Comparison of ENCODE assay signal across 29 cellular contexts in genomic region chr9:5502553-5502952, GRCh38.
"Had no signal": no experiment of that assay in that cellular context is flagged by ENCODE, and none has a peak within 500 bp of the region (broad histone marks: within the 10 kb centered on the region; RNA-seq: fewer than 3 reads in every experiment).

No MANE protein-coding gene starts in this region.

- H3K4me3 ChIP-seq: MG63, SJSA1 had no signal

- DNase-seq: activated CD4-positive, alpha-beta T cell treated with anti-CD3 and anti-CD28 coated beads, Interleukin-2, amount 10 ng/mL, durations not matched to agents 24 days and 14 days; activated CD4-positive, alpha-beta T cell treated with anti-CD3 and anti-CD28 coated beads, Interleukin-2, amount 50 U/mL, for 4 hours; activated CD8-positive, alpha-beta T cell treated with anti-CD3 and anti-CD28 coated beads for 36 hours; activated gamma-delta T cell; activated naive CD4-positive, alpha-beta T cell treated with Interleukin-2 at 50 U/mL for 16 hours; activated naive CD8-positive, alpha-beta T cell treated with anti-CD3 and anti-CD28 coated beads, Interleukin-2, amount 50 U/mL, for 24 hours; activated T-cell treated with anti-CD3 and anti-CD28 coated beads, Interleukin-2, amount 50 U/mL, for 24 hours; anterior cingulate cortex; brain microvascular endothelial cell; Kasumi-1; KG1; MG63; NCI-H1048; NCI-H1105 treated with DMSO at 0.1 percent for 48 hours; NCI-H1436; NCI-H1694; NCI-H1930; NCI-H2081 treated with DMSO at 0.1 percent for 48 hours; NCI-H345; NCI-H524 treated with DMSO at 0.1 percent for 48 hours; OCI-M1; SHP77 treated with DMSO at 0.1 percent for 48 hours; SK-N-SH had no signal

- H3K27ac ChIP-seq: brain microvascular endothelial cell, SJSA1 had no signal

- H3K27me3 ChIP-seq: brain microvascular endothelial cell, MG63, SJSA1 had no signal

- H3K27me3 Mint-ChIP-seq: activated CD8-positive, alpha-beta T cell treated with anti-CD3 and anti-CD28 coated beads for 36 hours; activated T-cell treated with anti-CD3 and anti-CD28 coated beads, Interleukin-2, amount 50 U/mL, for 24 hours; central memory CD8-positive, alpha-beta T cell had no signal

- H3K9me3 ChIP-seq: MG63, SJSA1 had no signal

- ATAC-seq: activated CD8-positive, alpha-beta T cell treated with anti-CD3 and anti-CD28 coated beads for 36 hours; activated naive CD8-positive, alpha-beta T cell treated with anti-CD3 and anti-CD28 coated beads, Interleukin-2, amount 50 U/mL, for 24 hours had no signal

- H3K27ac Mint-ChIP-seq: activated CD4-positive, alpha-beta T cell treated with anti-CD3 and anti-CD28 coated beads, Interleukin-2, amount 10 ng/mL, durations not matched to agents 24 days and 14 days; activated CD8-positive, alpha-beta T cell treated with anti-CD3 and anti-CD28 coated beads for 36 hours; activated naive CD8-positive, alpha-beta T cell; activated naive CD8-positive, alpha-beta T cell treated with anti-CD3 and anti-CD28 coated beads, Interleukin-2, amount 50 U/mL, for 24 hours; activated T-cell treated with anti-CD3 and anti-CD28 coated beads, Interleukin-2, amount 50 U/mL, for 24 hours; activated T-helper 2 cell treated with anti-CD3 and anti-CD28 coated beads, Interferon-gamma antibody, Interleukin-2, Interleukin-4, amounts not matched to agents 10 μg/mL and 5 μg/mL and 100 μg/mL, durations not matched to agents 14 hours and 24 hours and 36 hours; T-helper 1 cell treated with Interleukin-12 subunit alpha and Interleukin-12 subunit beta and Interleukin-4 antibody, amounts not matched to agents 30 μg/mL and 1 μg/mL, for 36 hours; T-helper 2 cell treated with Interferon-gamma antibody and Interleukin-4, amounts not matched to agents 5 μg/mL and 100 μg/mL, for 36 hours had no signal

- H3K4me2 ChIP-seq: SK-N-SH had no signal

- H3K9ac ChIP-seq: SK-N-SH had no signal

- H3K36me3 ChIP-seq: brain microvascular endothelial cell, MG63, SJSA1 had no signal

- H3K4me3 Mint-ChIP-seq: activated CD4-positive, alpha-beta T cell treated with anti-CD3 and anti-CD28 coated beads, Interleukin-2, amount 10 ng/mL, durations not matched to agents 24 days and 14 days; activated CD8-positive, alpha-beta T cell treated with anti-CD3 and anti-CD28 coated beads for 36 hours; activated naive CD8-positive, alpha-beta T cell; activated naive CD8-positive, alpha-beta T cell treated with anti-CD3 and anti-CD28 coated beads, Interleukin-2, amount 50 U/mL, for 24 hours; activated T-cell treated with anti-CD3 and anti-CD28 coated beads, Interleukin-2, amount 50 U/mL, for 24 hours; central memory CD8-positive, alpha-beta T cell; T-helper 1 cell treated with Interleukin-12 subunit alpha and Interleukin-12 subunit beta and Interleukin-4 antibody, amounts not matched to agents 30 μg/mL and 1 μg/mL, for 36 hours; T-helper 2 cell treated with Interferon-gamma antibody and Interleukin-4, amounts not matched to agents 5 μg/mL and 100 μg/mL, for 36 hours had no signal
